Comparison of ENCODE assay signal across 18 cellular contexts in genomic region chr5:125106881-125107280, GRCh38.
A peak's percentile ranks its signal among the peaks of the same experiment; 100 is the strongest.
DNase-seq lines count a peak whose midpoint lies in the region; ATAC-seq, FAIRE-seq and TF ChIP-seq lines count a peak whose summit lies in the region.
"Had no signal": no experiment of that assay in that cellular context is flagged by ENCODE, and none has a peak within 500 bp of the region (broad histone marks: within the 10 kb centered on the region; RNA-seq: fewer than 3 reads in every experiment).

No MANE protein-coding gene starts in this region.

- H3K4me1 Mint-ChIP-seq in CD4-positive, alpha-beta T cell (ENCODE audit: low read depth), result no peaks in the 10 kb centered on the region
- H3K4me1 Mint-ChIP-seq in activated naive CD8-positive, alpha-beta T cell treated with anti-CD3 and anti-CD28 coated beads, Interleukin-2, amount 50 U/mL, for 24 hours, result no peaks in the 10 kb centered on the region
- H3K4me1 Mint-ChIP-seq: CD4-positive, alpha-beta memory T cell had no signal

- peaks cover 0 to 14% (median 8%) of the 10 kb centered on the region in 11 experiments; a peak in 10 of 22 replicates for H3K9me3 ChIP-seq in BLaER1 treated with 17β-estradiol and CSF1 and Interleukin-3, amounts not matched to agents 10 nM and 100 nM (replicated peaks in 1 of 11)
- H3K9me3 ChIP-seq in Panc1 (ENCODE audit: control insufficient read depth, insufficient read depth, low read depth, low read length) (no peaks in the 10 kb centered on the region), endothelial cell of umbilical vein (replicated peaks; ENCODE audit: control insufficient read depth, insufficient read depth, low read length) (no peaks in the 10 kb centered on the region)
- no peaks in the 10 kb centered on the region for H3K9me3 ChIP-seq in CD4-positive, alpha-beta T cell (ENCODE audit: control insufficient read depth, low read length)
- H3K9me3 ChIP-seq: HAP-1 had no signal

- H3K36me3 Mint-ChIP-seq in CD4-positive, alpha-beta T cell (ENCODE audit: low read depth), result no peaks in the 10 kb centered on the region
- H3K36me3 Mint-ChIP-seq in activated naive CD8-positive, alpha-beta T cell treated with anti-CD3 and anti-CD28 coated beads, Interleukin-2, amount 50 U/mL, for 24 hours (ENCODE audit: low read depth), result no peaks in the 10 kb centered on the region
- H3K36me3 Mint-ChIP-seq: CD14-positive monocyte; CD4-positive, alpha-beta memory T cell had no signal

- H3K9ac ChIP-seq in BLaER1 treated with 17β-estradiol and CSF1 and Interleukin-3, amounts not matched to agents 10 nM and 100 nM, result no peak overlapping the region
- no peak overlapping the region for H3K9ac ChIP-seq in endothelial cell of umbilical vein (replicated peaks; ENCODE audit: extremely low read depth, insufficient read depth, low read length)

- no peak for TF ChIP-seq CTCF in Panc1 (IDR thresholded peaks at IDR 0.05)
- no peak for TF ChIP-seq CTCF in endothelial cell of umbilical vein (IDR thresholded peaks at IDR 0.05; ENCODE audit: extremely low read depth in 1 of 2, insufficient read depth in 1 of 2, low read depth in 1 of 2, low read length in 2 of 2)
- TF ChIP-seq CTCF in CD4-positive, alpha-beta T cell (IDR thresholded peaks at IDR 0.05), result no peak

- H3K27me3 ChIP-seq in BLaER1 treated with 17β-estradiol and CSF1 and Interleukin-3, amounts not matched to agents 10 nM and 100 nM, result peaks cover 0 to 47% (median 0%) of the 10 kb centered on the region in 11 experiments; a peak in 7 of 22 replicates
- H3K27me3 ChIP-seq in Panc1 (ENCODE audit: control insufficient read depth, insufficient read depth, low read length) (no peaks in the 10 kb centered on the region), endothelial cell of umbilical vein (ENCODE audit: control insufficient read depth in 2 of 2, insufficient read depth in 2 of 2, low read length in 2 of 2) (no peaks in the 10 kb centered on the region)
- H3K27me3 ChIP-seq in CD4-positive, alpha-beta T cell (ENCODE audit: control insufficient read depth, insufficient read depth, low read length), result no peaks in the 10 kb centered on the region

- H4K20me1 ChIP-seq in BLaER1 treated with 17β-estradiol and CSF1 and Interleukin-3, amounts not matched to agents 10 nM and 100 nM, result no peaks in the 10 kb centered on the region
- H4K20me1 ChIP-seq in endothelial cell of umbilical vein (replicated peaks; ENCODE audit: control insufficient read depth, extremely low read depth, insufficient read depth, low read length), result no peaks in the 10 kb centered on the region

- in situ Hi-C loops in Panc1 (cut with HindIII; ENCODE audit: low pct_unique_long_range_greater_than_20kb, low sequenced_read_pairs), result no loop called here

- no peak overlapping the region for H3K4me3 ChIP-seq in BLaER1 treated with 17β-estradiol and CSF1 and Interleukin-3, amounts not matched to agents 10 nM and 100 nM
- H3K4me3 ChIP-seq in Panc1 (ENCODE audit: low read depth in 2 of 2, low read length in 2 of 2) (no peak overlapping the region), endothelial cell of umbilical vein (replicated peaks in 1 of 3; ENCODE audit: insufficient read depth in 1 of 3, low read depth in 1 of 3, low read length in 3 of 3) (no peak overlapping the region)
- H3K4me3 ChIP-seq: GM23338, HAP-1 had no signal

- CTCF ChIA-PET in Panc1 (lab: Charles Lee), result no interaction called here
- CTCF ChIA-PET in endothelial cell of umbilical vein (lab: Charles Lee), result interaction anchor here (0.9 to 1.3 kb wide), 2 partner anchors 9 to 184 kb away, joined by 3 read pairs; no protein-coding TSS in a partner anchor
- CTCF ChIA-PET in CD4-positive, alpha-beta T cell (lab: Charles Lee), result no interaction called here

- H3K4me2 ChIP-seq in BLaER1 treated with 17β-estradiol and CSF1 and Interleukin-3, amounts not matched to agents 10 nM and 100 nM, result peak overlapping the region in 6 of 11 experiments; percentile 0 to 42 (median 18); a peak in 8 of 22 replicates
- no peak overlapping the region for H3K4me2 ChIP-seq in endothelial cell of umbilical vein (ENCODE audit: insufficient read depth, low read length)
- H3K4me2 ChIP-seq: GM23338 had no signal

- H3K9me3 Mint-ChIP-seq in CD4-positive, alpha-beta T cell, result peaks cover 7% of the 10 kb centered on the region
- H3K9me3 Mint-ChIP-seq in activated naive CD8-positive, alpha-beta T cell treated with anti-CD3 and anti-CD28 coated beads, Interleukin-2, amount 50 U/mL, for 24 hours, result peaks cover 9% of the 10 kb centered on the region
- H3K9me3 Mint-ChIP-seq: GM23338, HFFc6 had no signal

- H3K27ac ChIP-seq in BLaER1 treated with 17β-estradiol and CSF1 and Interleukin-3, amounts not matched to agents 10 nM and 100 nM, result no peak overlapping the region
- H3K27ac ChIP-seq in Panc1 (ENCODE audit: low read length) (peak overlapping the region; percentile 37; the same call in 1 of the 2 replicates), endothelial cell of umbilical vein (ENCODE audit: insufficient read depth, low read depth, low read length) (no peak overlapping the region)
- no peak overlapping the region for H3K27ac ChIP-seq in CD4-positive, alpha-beta T cell (ENCODE audit: low read depth, low read length)

- H3K79me2 ChIP-seq in endothelial cell of umbilical vein (ENCODE audit: control insufficient read depth, insufficient read depth, low read length), result no peaks in the 10 kb centered on the region

- no peak for ATAC-seq in Panc1
- no peak for ATAC-seq in CD4-positive, alpha-beta T cell (ENCODE audit: poor library complexity)
- ATAC-seq in HG02642 (IDR thresholded peaks at IDR 0.05; ENCODE audit: poor library complexity, unreplicated experiment), result no peak
- ATAC-seq in activated naive CD8-positive, alpha-beta T cell treated with anti-CD3 and anti-CD28 coated beads, Interleukin-2, amount 50 U/mL, for 24 hours, result no peak
- ATAC-seq: GM23338 had no signal

- intact Hi-C loops in Panc1 (cut with micrococcal nuclease; ENCODE audit: unreplicated experiment) (no loop called here), endothelial cell of umbilical vein (cut with micrococcal nuclease) (no loop called here)
- intact Hi-C loops in CD4-positive, alpha-beta T cell (cut with DNase I, micrococcal nuclease), result no loop called here

- H3K9me1 ChIP-seq in endothelial cell of umbilical vein (replicated peaks; ENCODE audit: control insufficient read depth, extremely low read depth, insufficient read depth, low read length), result no peaks in the 10 kb centered on the region

- peaks cover 0 to 16% (median 0%) of the 10 kb centered on the region in 10 experiments; a peak in 5 of 20 replicates for H3K4me1 ChIP-seq in BLaER1 treated with 17β-estradiol and CSF1 and Interleukin-3, amounts not matched to agents 10 nM and 100 nM
- H3K4me1 ChIP-seq in Panc1 (ENCODE audit: control insufficient read depth, insufficient read depth, low read length) (no peaks in the 10 kb centered on the region; the same call in 1 of the 2 replicates), endothelial cell of umbilical vein (ENCODE audit: control insufficient read depth, extremely low read depth, insufficient read depth, low read length) (no peaks in the 10 kb centered on the region)
- H3K4me1 ChIP-seq: HAP-1 had no signal

- no peak overlapping the region for H3K27ac Mint-ChIP-seq in CD4-positive, alpha-beta T cell
- no peak overlapping the region for H3K27ac Mint-ChIP-seq in activated naive CD8-positive, alpha-beta T cell treated with anti-CD3 and anti-CD28 coated beads, Interleukin-2, amount 50 U/mL, for 24 hours
- H3K27ac Mint-ChIP-seq: CD14-positive monocyte; CD4-positive, alpha-beta memory T cell; GM23338; HFFc6 had no signal

- no peak overlapping the region for H3K4me3 Mint-ChIP-seq in CD4-positive, alpha-beta T cell
- H3K4me3 Mint-ChIP-seq in activated naive CD8-positive, alpha-beta T cell treated with anti-CD3 and anti-CD28 coated beads, Interleukin-2, amount 50 U/mL, for 24 hours, result no peak overlapping the region
- H3K4me3 Mint-ChIP-seq: CD14-positive monocyte; CD4-positive, alpha-beta memory T cell; GM23338; HFFc6 had no signal

- dilution Hi-C loops in endothelial cell of umbilical vein (cut with MboI; ENCODE audit: extremely low pct_ligation_motif_present, low sequenced_read_pairs), result no loop called here

- no peak overlapping the region for H2AFZ ChIP-seq in endothelial cell of umbilical vein (ENCODE audit: low read depth, low read length)

- DNase-seq in Panc1 (ENCODE audit: low read depth, low spot score) (no peak), endothelial cell of umbilical vein (ENCODE audit: low read depth, low spot score) (peak; percentile 82)
- no peak for DNase-seq in CD4-positive, alpha-beta T cell
- no peak for DNase-seq in activated naive CD8-positive, alpha-beta T cell treated with anti-CD3 and anti-CD28 coated beads, Interleukin-2, amount 50 U/mL, for 24 hours
- DNase-seq: Calu3; CD4-positive, alpha-beta memory T cell; COR-L47; DMS53; DMS79 treated with DMSO at 0.1 percent for 48 hours; GF-D8; HFFc6 had no signal

- peak; percentile 28 for FAIRE-seq in endothelial cell of umbilical vein (lab: Jason Lieb, UNC)
- FAIRE-seq: GM12891, GM18507 had no signal

- no TSS peak for BruUV-seq in Panc1 (replicated peaks; lab: Mats Ljungman, UMichigan)
- BruUV-seq in endothelial cell of umbilical vein (replicated peaks; lab: Mats Ljungman, UMichigan), result no TSS peak

- no peak for TF ChIP-seq POLR2A in endothelial cell of umbilical vein (IDR thresholded peaks at IDR 0.05; ENCODE audit: low read depth, low read length)

- H3K27me3 Mint-ChIP-seq in CD4-positive, alpha-beta T cell, result no peaks in the 10 kb centered on the region
- H3K27me3 Mint-ChIP-seq in activated naive CD8-positive, alpha-beta T cell treated with anti-CD3 and anti-CD28 coated beads, Interleukin-2, amount 50 U/mL, for 24 hours, result no peaks in the 10 kb centered on the region
- H3K27me3 Mint-ChIP-seq: CD4-positive, alpha-beta memory T cell had no signal

- POLR2A ChIA-PET in Panc1 (lab: Charles Lee) (no interaction called here), endothelial cell of umbilical vein (lab: Charles Lee) (no interaction called here)
- POLR2A ChIA-PET in CD4-positive, alpha-beta T cell (lab: Charles Lee), result no interaction called here

- no peaks in the 10 kb centered on the region for H3K36me3 ChIP-seq in BLaER1 treated with 17β-estradiol and CSF1 and Interleukin-3, amounts not matched to agents 10 nM and 100 nM
- H3K36me3 ChIP-seq in Panc1 (ENCODE audit: control insufficient read depth, insufficient read depth, low read length), result no peaks in the 10 kb centered on the region
- no peaks in the 10 kb centered on the region for H3K36me3 ChIP-seq in endothelial cell of umbilical vein (ENCODE audit: control insufficient read depth in 2 of 2, extremely low read depth in 1 of 2, insufficient read depth in 2 of 2, low read length in 2 of 2)
- H3K36me3 ChIP-seq: HAP-1 had no signal

TF ChIP-seq in endothelial cell of umbilical vein, 7 proteins besides CTCF, POLR2A, EP300 and RAD21 (continues in another document):
- TF ChIP-seq GATA2 (IDR thresholded peaks at IDR 0.05; ENCODE audit: insufficient read depth, insufficient read length, low read depth, low read length) (no peak), FOS (IDR thresholded peaks at IDR 0.05; ENCODE audit: borderline replicate concordance, insufficient read depth, low read length) (no peak), JUN (IDR thresholded peaks at IDR 0.05; ENCODE audit: borderline replicate concordance, insufficient read depth, insufficient read length, low read depth) (no peak)
- TF ChIP-seq, protein P1, sequence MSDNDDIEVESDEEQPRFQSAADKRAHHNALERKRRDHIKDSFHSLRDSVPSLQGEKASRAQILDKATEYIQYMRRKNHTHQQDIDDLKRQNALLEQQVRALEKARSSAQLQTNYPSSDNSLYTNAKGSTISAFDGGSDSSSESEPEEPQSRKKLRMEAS (IDR thresholded peaks at IDR 0.05; ENCODE audit: insufficient read depth, insufficient read length), result no peak
